10 cellular contexts compared by ENCODE assay signal in genomic region chr1:23865543-23865930, GRCh38. TPM values are rescaled to one million over a fixed set of nuclear protein-coding genes. Genes with fewer than 3 reads are reported as not detected.
A peak's percentile ranks its signal among the peaks of the same experiment; 100 is the strongest.
DNase-seq lines count a peak whose midpoint lies in the region; ATAC-seq, FAIRE-seq and TF ChIP-seq lines count a peak whose summit lies in the region.
"Had no signal": no experiment of that assay in that cellular context is flagged by ENCODE, and none has a peak within 500 bp of the region (broad histone marks: within the 10 kb centered on the region; RNA-seq: fewer than 3 reads in every experiment).

No MANE protein-coding gene starts in this region.

- H3K27me3 ChIP-seq in GM06990 (replicated peaks; ENCODE audit: control insufficient read depth, insufficient read depth, low read length) (no peaks in the 10 kb centered on the region), bronchial epithelial cell (ENCODE audit: control insufficient read depth, insufficient read depth, low read length) (peaks cover 4% of the 10 kb centered on the region), prostate gland (replicated peaks; ENCODE audit: insufficient read depth) (no peaks in the 10 kb centered on the region), MG63 (no peaks in the 10 kb centered on the region)

- H3K4me3 ChIP-seq in GM06990 (replicated peaks; ENCODE audit: low read depth, low read length) (peak overlapping the region; percentile 90), NB4 (ENCODE audit: low read depth, low read length) (no peak overlapping the region), bronchial epithelial cell (ENCODE audit: low read depth, low read length) (no peak overlapping the region), prostate gland (no peak overlapping the region), MG63 (no peak overlapping the region)

- H3K9me3 ChIP-seq in prostate gland: no peaks in the 10 kb centered on the region
- H3K9me3 ChIP-seq in MG63: no peaks in the 10 kb centered on the region

- H3K36me3 ChIP-seq in GM06990 (ENCODE audit: control insufficient read depth, insufficient read depth, low read length) (peaks cover 10% of the 10 kb centered on the region), bronchial epithelial cell (ENCODE audit: control insufficient read depth, insufficient read depth, low read length) (no peaks in the 10 kb centered on the region), prostate gland (no peaks in the 10 kb centered on the region), MG63 (no peaks in the 10 kb centered on the region; the same call in 1 of the 2 replicates)

- no peak for ATAC-seq in HG02884 (IDR thresholded peaks at IDR 0.05; ENCODE audit: unreplicated experiment)

- TF ChIP-seq POLR2A in NB4 (IDR thresholded peaks at IDR 0.05; ENCODE audit: extremely low read depth, insufficient read length) (no peak), prostate gland (IDR thresholded peaks at IDR 0.05) (no peak)

- 56% methylated on average over 4 of the region's 4 CpGs for WGBS in prostate gland

- FAIRE-seq in bronchial epithelial cell (lab: Jason Lieb, UNC): peak; percentile 52

- no peaks in the 10 kb centered on the region for H3K4me1 ChIP-seq in prostate gland (replicated peaks)

- intact Hi-C loops in prostate gland (cut with DNase I): no loop called here

- H3K27ac ChIP-seq in prostate gland: no peak overlapping the region

- TF ChIP-seq CTCF in GM06990 (IDR thresholded peaks at IDR 0.05; ENCODE audit: insufficient read depth, low read length, poor library complexity, severe bottlenecking) (no peak), NB4 (IDR thresholded peaks at IDR 0.05; ENCODE audit: low read depth, low read length) (no peak), bronchial epithelial cell (IDR thresholded peaks at IDR 0.05; ENCODE audit: insufficient read depth, low read length, severe bottlenecking) (no peak), prostate gland (IDR thresholded peaks at IDR 0.05) (no peak)

- no peak for DNase-seq in GM06990 (ENCODE audit: extremely low read depth, insufficient read length)
- peak; percentile 68 for DNase-seq in NB4 (ENCODE audit: low read depth)
- DNase-seq in bronchial epithelial cell (ENCODE audit: low read depth): peak; percentile 97
- peak; percentile 7 for DNase-seq in prostate gland (ENCODE audit: low spot score)
- no peak for DNase-seq in MG63
- DNase-seq in DMS153 treated with DMSO at 0.1 percent for 48 hours (lab: John Stamatoyannopoulos, UW; ENCODE audit: unreplicated experiment): no peak
- no peak for DNase-seq in activated CD4-positive, alpha-beta T cell treated with anti-CD3 and anti-CD28 coated beads, Interleukin-2, amount 50 U/mL, for 48 hours
- DNase-seq: NCI-H2227 treated with DMSO at 0.1 percent for 48 hours had no signal

RNA-seq across cellular contexts. Expression of gene FUCA1, which starts 2.6 kb away (rescaled TPM):
- total RNA-seq in bronchial epithelial cell (21.1 and 24.7 TPM in 2 replicates), prostate gland (100 to 1,000 TPM in 1 of 2 donors, 10 to 100 TPM in 1; 51.4 to 111 TPM)
- total RNA-seq in MG63 (2014; rRNA removed; shearing (Covaris generic); ENCODE audit: low replicate concordance): 9.5 and 9.8 TPM in 2 replicates

RNA-seq across cellular contexts. Expression of gene HMGCL, which starts 40.3 kb away (rescaled TPM):
- total RNA-seq in bronchial epithelial cell: 46.6 and 69.9 TPM in 2 replicates
- total RNA-seq in prostate gland: 10 to 100 TPM; 51.1 to 58.7 TPM
- total RNA-seq in MG63 (2014; rRNA removed; shearing (Covaris generic); ENCODE audit: low replicate concordance): 27.6 and 41.0 TPM in 2 replicates

RNA-seq across cellular contexts. Expression of gene CNR2, which starts 47.6 kb away (rescaled TPM):
- total RNA-seq in bronchial epithelial cell (not detected in 2 replicates), prostate gland (not detected)
- not detected in 2 replicates for total RNA-seq in MG63 (2014; rRNA removed; shearing (Covaris generic); ENCODE audit: low replicate concordance)
- total RNA-seq: lower leg skin had no signal

Comparison
In these comparisons a context has a peak if more than half of its experiments do, and no peak if none do; other contexts are left out.
1. DNase-seq: peak in NB4 (single experiment), bronchial epithelial cell (single experiment) and prostate gland (single experiment); none in GM06990 (single experiment), MG63 (single experiment), DMS153 treated with DMSO at 0.1 percent for 48 hours (single experiment) and activated CD4-positive, alpha-beta T cell treated with anti-CD3 and anti-CD28 coated beads, Interleukin-2, amount 50 U/mL, for 48 hours (0 of 2).